8 cellular contexts compared by ENCODE assay signal in genomic region chr20:43942661-43943285, GRCh38. TPM values are rescaled to one million over a fixed set of nuclear protein-coding genes. Genes with fewer than 3 reads are reported as not detected.
DNase-seq lines count a peak whose midpoint lies in the region; ATAC-seq and TF ChIP-seq lines count a peak whose summit lies in the region.

No MANE protein-coding gene starts in this region.

- H4K20me1 ChIP-seq in OCI-LY7 (ENCODE audit: insufficient read depth, low read length) = no peaks in the 10 kb centered on the region
- H4K20me1 ChIP-seq in smooth muscle cell (ENCODE audit: low read depth) = no peaks in the 10 kb centered on the region

- ATAC-seq in HG02642 (IDR thresholded peaks at IDR 0.05; ENCODE audit: poor library complexity, unreplicated experiment) = peak; percentile 44

- H3K4me3 ChIP-seq in OCI-LY7 (ENCODE audit: low read depth, low read length, poor library complexity, severe bottlenecking) = peak overlapping the region; percentile 31
- H3K4me3 ChIP-seq in colonic mucosa = no peak overlapping the region
- H3K4me3 ChIP-seq in smooth muscle cell = no peak overlapping the region
- no peak overlapping the region for H3K4me3 ChIP-seq in prostate gland

- peaks cover 55% of the 10 kb centered on the region for H3K4me1 Mint-ChIP-seq in activated naive CD8-positive, alpha-beta T cell (ENCODE audit: low read depth)
- peaks cover 44% of the 10 kb centered on the region for H3K4me1 Mint-ChIP-seq in activated naive CD8-positive, alpha-beta T cell treated with anti-CD3 and anti-CD28 coated beads for 36 hours

- TF ChIP-seq POLR2A in prostate gland (IDR thresholded peaks at IDR 0.05) = no peak

- POLR2A ChIA-PET in OCI-LY7 (lab: Charles Lee) = interaction anchor here (1.0 to 1.1 kb wide), 3 partner anchors 9 to 134 kb away, joined by 3 to 4 read pairs (median 3); no protein-coding TSS in a partner anchor

- BruUV-seq in OCI-LY7 (replicated peaks; lab: Mats Ljungman, UMichigan) = no TSS peak

- no peak overlapping the region for H3K9ac ChIP-seq in colonic mucosa (ENCODE audit: low read depth in 2 of 2, low read length in 2 of 2)
- peak overlapping the region; percentile 0 for H3K9ac ChIP-seq in smooth muscle cell (ENCODE audit: low read depth)

- H3K4me1 ChIP-seq in OCI-LY7 (ENCODE audit: insufficient read depth, low read length, poor library complexity, severe bottlenecking) (peaks cover 22% of the 10 kb centered on the region), colonic mucosa (peaks cover 16% of the 10 kb centered on the region), smooth muscle cell (ENCODE audit: low read depth) (no peaks in the 10 kb centered on the region), prostate gland (replicated peaks) (no peaks in the 10 kb centered on the region)

- H3K36me3 ChIP-seq in OCI-LY7 (ENCODE audit: insufficient read depth, low read length) (no peaks in the 10 kb centered on the region), colonic mucosa (no peaks in the 10 kb centered on the region), smooth muscle cell (ENCODE audit: low read depth) (no peaks in the 10 kb centered on the region), prostate gland (no peaks in the 10 kb centered on the region)

- no peaks in the 10 kb centered on the region for H3K27me3 ChIP-seq in colonic mucosa
- no peaks in the 10 kb centered on the region for H3K27me3 ChIP-seq in smooth muscle cell (ENCODE audit: low read depth)
- no peaks in the 10 kb centered on the region for H3K27me3 ChIP-seq in prostate gland (replicated peaks; ENCODE audit: insufficient read depth)

- no peaks in the 10 kb centered on the region for H3K36me3 Mint-ChIP-seq in activated naive CD8-positive, alpha-beta T cell
- H3K36me3 Mint-ChIP-seq in activated naive CD8-positive, alpha-beta T cell treated with anti-CD3 and anti-CD28 coated beads for 36 hours = no peaks in the 10 kb centered on the region

- H3K27me3 Mint-ChIP-seq in activated naive CD8-positive, alpha-beta T cell = peaks cover 7% of the 10 kb centered on the region
- peaks cover 30% of the 10 kb centered on the region for H3K27me3 Mint-ChIP-seq in activated naive CD8-positive, alpha-beta T cell treated with anti-CD3 and anti-CD28 coated beads for 36 hours

- DNase-seq in activated naive CD8-positive, alpha-beta T cell treated with anti-CD3 and anti-CD28 coated beads for 36 hours = no peak
- DNase-seq in OCI-LY7 (ENCODE audit: low spot score) = peak; percentile 31
- no peak for DNase-seq in colonic mucosa
- no peak for DNase-seq in smooth muscle cell (lab: John Stamatoyannopoulos, UW; ENCODE audit: unreplicated experiment)
- DNase-seq in NCI-H524 (lab: John Stamatoyannopoulos, UW) = no peak
- no peak for DNase-seq in prostate gland (ENCODE audit: low spot score)

- intact Hi-C loops in OCI-LY7 (cut with micrococcal nuclease; ENCODE audit: unreplicated experiment) (no loop called here), colonic mucosa (cut with DNase I) (no loop called here), prostate gland (cut with DNase I) (no loop called here)

- H3K4me3 Mint-ChIP-seq in activated naive CD8-positive, alpha-beta T cell = peak overlapping the region; percentile 20
- H3K4me3 Mint-ChIP-seq in activated naive CD8-positive, alpha-beta T cell treated with anti-CD3 and anti-CD28 coated beads for 36 hours = no peak overlapping the region

- WGBS in smooth muscle cell (ENCODE audit: low lambda C conversion rate) = 57% methylated on average over 9 of the region's 9 CpGs
- WGBS in prostate gland = 32% methylated on average over 9 of the region's 9 CpGs

- H3K9me2 ChIP-seq in OCI-LY7 (ENCODE audit: insufficient read depth, low read length) = no peaks in the 10 kb centered on the region

- peak overlapping the region; percentile 50 for H3K27ac Mint-ChIP-seq in activated naive CD8-positive, alpha-beta T cell
- H3K27ac Mint-ChIP-seq in activated naive CD8-positive, alpha-beta T cell treated with anti-CD3 and anti-CD28 coated beads for 36 hours = no peak overlapping the region

- peak overlapping the region; percentile 51; the same call in 1 of the 2 replicates for H3K4me2 ChIP-seq in OCI-LY7 (ENCODE audit: low read length)
- H3K4me2 ChIP-seq in smooth muscle cell = peak overlapping the region; percentile 55

- H3F3A ChIP-seq in smooth muscle cell (ENCODE audit: low read depth) = no peaks in the 10 kb centered on the region

- peak overlapping the region; percentile 10 for H3K27ac ChIP-seq in OCI-LY7 (ENCODE audit: low read depth, low read length, poor library complexity, severe bottlenecking)
- peak overlapping the region; percentile 69 for H3K27ac ChIP-seq in colonic mucosa
- H3K27ac ChIP-seq in smooth muscle cell (ENCODE audit: low read depth) = peak overlapping the region; percentile 4
- H3K27ac ChIP-seq in prostate gland = no peak overlapping the region

- H3K79me2 ChIP-seq in OCI-LY7 (ENCODE audit: insufficient read depth, low read depth, low read length) (no peaks in the 10 kb centered on the region), smooth muscle cell (ENCODE audit: low read depth) (no peaks in the 10 kb centered on the region)

- H3K9me3 ChIP-seq in OCI-LY7 (ENCODE audit: low read length) (no peaks in the 10 kb centered on the region), colonic mucosa (no peaks in the 10 kb centered on the region), smooth muscle cell (replicated peaks; ENCODE audit: low read depth) (no peaks in the 10 kb centered on the region), prostate gland (no peaks in the 10 kb centered on the region)

- no peaks in the 10 kb centered on the region for H3K9me3 Mint-ChIP-seq in activated naive CD8-positive, alpha-beta T cell (ENCODE audit: low read depth)
- no peaks in the 10 kb centered on the region for H3K9me3 Mint-ChIP-seq in activated naive CD8-positive, alpha-beta T cell treated with anti-CD3 and anti-CD28 coated beads for 36 hours

- CTCF ChIA-PET in OCI-LY7 (lab: Charles Lee; ENCODE audit: unreplicated experiment) = no interaction called here

- TF ChIP-seq CTCF in OCI-LY7 (conservative IDR thresholded peaks at IDR 0.05; ENCODE audit: low read length) (no peak), colonic mucosa (IDR thresholded peaks at IDR 0.05) (no peak), smooth muscle cell (IDR thresholded peaks at IDR 0.05; ENCODE audit: borderline replicate concordance, insufficient read depth, poor library complexity, severe bottlenecking) (no peak), prostate gland (IDR thresholded peaks at IDR 0.05) (no peak)

- H2AFZ ChIP-seq in OCI-LY7 (ENCODE audit: low read length) = peak overlapping the region; percentile 57; the same call in 1 of the 2 replicates
- no peak overlapping the region for H2AFZ ChIP-seq in smooth muscle cell (ENCODE audit: low read depth)

RNA-seq across cellular contexts. Expression of gene TOX2, which starts 28.1 kb away (rescaled TPM):
- under 1 TPM; 0.45 to 0.52 TPM for total RNA-seq in activated naive CD8-positive, alpha-beta T cell treated with anti-CD3 and anti-CD28 coated beads for 36 hours
- not detected in 2 replicates for total RNA-seq in OCI-LY7 (2014; rRNA removed; shearing (Covaris generic))
- total RNA-seq in OCI-LY7 (2022) (0.23 and 0.39 TPM in 2 replicates), colonic mucosa (1 to 10 TPM; 4.0 to 6.1 TPM), smooth muscle cell (0.49 and 1.1 TPM in 2 replicates), prostate gland (10 to 100 TPM in 1 of 2 donors, 1 to 10 TPM in 1; 8.8 to 52.8 TPM)
- polyA plus RNA-seq in smooth muscle cell = 3.8 and 4.3 TPM in 2 replicates

Comparison
In these comparisons a context has a peak if more than half of its experiments do, and no peak if none do; other contexts are left out.
1. H3K27ac ChIP-seq: peak in OCI-LY7 (single experiment), colonic mucosa (single experiment) and smooth muscle cell (single experiment); none in prostate gland (0 of 2).